Comparison of ENCODE assay signal across 20 cellular contexts in the genomic region with DNA sequence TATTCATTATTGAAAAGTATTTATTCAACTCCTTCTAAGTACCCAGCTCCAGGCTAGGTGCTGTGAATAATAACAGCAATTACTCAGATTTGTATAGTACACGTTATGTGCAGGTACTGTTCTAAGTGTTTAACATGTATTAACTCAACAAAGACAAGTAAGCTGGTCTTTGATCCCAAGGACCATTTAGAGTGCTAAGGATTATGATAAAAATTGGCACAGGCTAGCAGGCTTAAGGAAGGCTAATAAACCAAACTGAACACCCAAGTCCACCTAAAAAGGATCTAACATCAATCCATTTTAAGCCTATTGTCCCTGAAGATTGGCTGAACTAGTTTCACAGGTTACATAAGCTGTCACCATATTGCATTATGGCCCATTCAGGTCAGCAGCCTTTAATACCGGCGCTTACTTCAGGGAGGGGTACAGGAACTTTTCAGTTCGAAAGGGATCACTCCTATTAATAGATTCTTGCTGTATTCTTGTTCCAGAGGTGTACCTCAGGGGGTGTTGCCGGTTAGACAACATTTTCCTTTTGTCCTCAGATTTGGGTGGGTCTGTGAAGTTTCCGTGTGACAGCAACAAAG.
"Had no signal": no experiment of that assay in that cellular context is flagged by ENCODE, and none has a peak within 500 bp of the region (broad histone marks: within the 10 kb centered on the region; RNA-seq: fewer than 3 reads in every experiment).

No MANE protein-coding gene starts in this region.

- H3K4me3 ChIP-seq: esophagus muscularis mucosa, gastrocnemius medialis, heart right ventricle, psoas muscle, right lobe of liver, spleen, tibial artery, upper lobe of right lung, vagina had no signal

- DNase-seq: dermis blood vessel endothelial cell; effector CD4-positive, alpha-beta T cell; gastrocnemius medialis; heart right ventricle; hypothalamus; kidney glomerular epithelial cell; naive thymus-derived CD4-positive, alpha-beta T cell; nephron progenitor cell; psoas muscle; retina; right lobe of liver; spleen; stimulated activated CD4-positive, alpha-beta T cell treated with anti-CD3 and anti-CD28 coated beads, Interleukin-15, amount 100 ng/mL, for 24 hours; stimulated activated CD4-positive, alpha-beta T cell treated with anti-CD3 and anti-CD28 coated beads, Interleukin-1b, Interleukin-23, amount 100 ng/mL, for 48 hours; stimulated activated CD4-positive, alpha-beta T cell treated with anti-CD3 and anti-CD28 coated beads, Interleukin-4, amount 100 ng/mL, for 24 hours; tibial artery; upper lobe of right lung had no signal

- FAIRE-seq: islet of Langerhans had no signal
